Comparison of ENCODE assay signal across 26 cellular contexts in the genomic region with DNA sequence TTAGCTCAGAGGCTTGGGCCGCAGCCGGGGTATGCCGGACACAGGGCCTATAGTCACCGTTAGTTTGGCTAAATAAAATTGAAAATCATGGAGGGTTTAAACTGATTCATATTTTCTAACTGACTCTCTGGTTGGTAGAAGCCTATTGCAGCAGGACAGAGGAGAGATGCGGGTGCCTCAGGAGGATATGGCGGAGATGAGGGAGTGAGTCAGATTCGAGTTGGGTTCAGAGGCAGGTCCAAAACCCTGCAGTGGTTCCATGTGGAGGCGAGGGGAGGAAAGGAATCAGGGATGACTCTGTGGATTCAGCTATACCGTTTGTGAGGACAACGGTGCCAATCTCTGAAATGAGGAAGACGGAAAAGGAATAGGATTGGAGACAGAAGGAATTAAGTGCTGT.
"Had no signal": no experiment of that assay in that cellular context is flagged by ENCODE, and none has a peak within 500 bp of the region (broad histone marks: within the 10 kb centered on the region; RNA-seq: fewer than 3 reads in every experiment).

No MANE protein-coding gene starts in this region.

- H3K4me3 Mint-ChIP-seq: mesothelial cell of epicardium; naive B cell; natural killer cell; nephron progenitor cell; neural progenitor cell; stimulated activated effector memory CD8-positive, alpha-beta T cell treated with anti-CD3 and anti-CD28 coated beads, Interleukin-12 subunit alpha, Interleukin-12 subunit beta, amount 100 ng/mL, for 72 hours; type B pancreatic cell had no signal

- H3K4me1 ChIP-seq: prostate gland, spleen had no signal

- H3K27ac Mint-ChIP-seq: mesothelial cell of epicardium; naive B cell; natural killer cell; nephron progenitor cell; neural progenitor cell; stimulated activated effector memory CD8-positive, alpha-beta T cell treated with anti-CD3 and anti-CD28 coated beads, Interleukin-12 subunit alpha, Interleukin-12 subunit beta, amount 100 ng/mL, for 72 hours; type B pancreatic cell had no signal

- H3K9me3 ChIP-seq: lower lobe of right lung, ovary, prostate gland, spleen, stomach, thoracic aorta, tibial artery had no signal

- H3K27me3 ChIP-seq: neural progenitor cell, ovary, spleen, stomach, tibial artery had no signal

- H3K36me3 ChIP-seq: lower lobe of right lung, neural progenitor cell, ovary, prostate gland, spleen, thoracic aorta, tibial artery had no signal

- H3K4me2 ChIP-seq: neural progenitor cell had no signal

- H3K4me1 Mint-ChIP-seq: naive B cell; stimulated activated effector memory CD8-positive, alpha-beta T cell treated with anti-CD3 and anti-CD28 coated beads, Interleukin-12 subunit alpha, Interleukin-12 subunit beta, amount 100 ng/mL, for 72 hours had no signal

- H3K27ac ChIP-seq: lower lobe of right lung, neural progenitor cell, ovary, prostate gland, skin epidermis, spleen, stomach, thoracic aorta had no signal

- H2AFZ ChIP-seq: neural progenitor cell had no signal

- DNase-seq: hippocampal formation; kidney glomerular epithelial cell; left cardiac atrium; lower lobe of right lung; mammary epithelial cell; mesendoderm; naive B cell; natural killer cell; nephron progenitor cell; ovary; posterior cingulate gyrus; retina; right cardiac atrium; spleen; stimulated activated CD4-positive, alpha-beta T cell treated with anti-CD3 and anti-CD28 coated beads, Interleukin-4, amount 100 ng/mL, for 24 hours; stimulated activated naive CD4-positive, alpha-beta T cell; stomach; tibial artery had no signal

- H3K9me3 Mint-ChIP-seq: mesothelial cell of epicardium; natural killer cell; nephron progenitor cell; neural progenitor cell; stimulated activated effector memory CD8-positive, alpha-beta T cell treated with anti-CD3 and anti-CD28 coated beads, Interleukin-12 subunit alpha, Interleukin-12 subunit beta, amount 100 ng/mL, for 72 hours; type B pancreatic cell had no signal

- H3K9ac ChIP-seq: neural progenitor cell had no signal

- H3K4me3 ChIP-seq: lower lobe of right lung, neural progenitor cell, ovary, prostate gland, skin epidermis, spleen, stomach, thoracic aorta, tibial artery had no signal

- ATAC-seq: left lobe of liver; lower lobe of right lung; stimulated activated effector memory CD8-positive, alpha-beta T cell treated with anti-CD3 and anti-CD28 coated beads, Interleukin-12 subunit alpha, Interleukin-12 subunit beta, amount 100 ng/mL, for 72 hours had no signal
